In the genomic region with DNA sequence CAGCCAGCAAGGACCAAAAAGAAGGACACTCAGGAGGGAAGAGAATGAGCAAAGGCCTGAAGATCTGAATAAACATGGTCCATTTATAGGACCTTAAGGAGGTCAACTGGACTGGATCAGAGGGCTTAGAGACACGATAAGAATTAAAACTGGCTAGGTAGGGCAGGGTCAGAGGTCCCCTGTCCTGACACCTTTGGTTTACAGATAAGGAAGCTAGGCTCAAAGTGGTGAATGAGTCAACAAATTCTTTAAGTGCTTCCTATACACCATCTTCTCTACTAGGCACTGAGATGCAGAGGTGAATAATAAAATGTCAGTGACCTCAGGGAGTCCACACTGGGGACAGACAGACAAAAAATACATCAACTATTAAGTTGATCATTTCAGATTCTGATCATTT, we compare ENCODE assay signal across 11 cellular contexts.
DNase-seq lines count a peak whose midpoint lies in the region; ATAC-seq and TF ChIP-seq lines count a peak whose summit lies in the region.
"Had no signal": no experiment of that assay in that cellular context is flagged by ENCODE, and none has a peak within 500 bp of the region (broad histone marks: within the 10 kb centered on the region; RNA-seq: fewer than 3 reads in every experiment).

No MANE protein-coding gene starts in this region.

- H3K27ac Mint-ChIP-seq in CD4-positive, alpha-beta T cell = peak overlapping the region; percentile 91
- H3K27ac Mint-ChIP-seq in activated B cell treated with CpG ODN at 0.5 μM for 24 hours (peak overlapping the region; percentile 51), memory B cell (peak overlapping the region; percentile 64)

- no peak overlapping the region for H3K18ac ChIP-seq in neuronal stem cell (ENCODE audit: low read length)

- no peak overlapping the region for H2BK5ac ChIP-seq in neuronal stem cell (ENCODE audit: low read length)

- H3K4me1 Mint-ChIP-seq in CD4-positive, alpha-beta T cell (ENCODE audit: low read depth) = peaks cover 92% of the 10 kb centered on the region
- H3K4me1 Mint-ChIP-seq in activated B cell treated with CpG ODN at 0.5 μM for 24 hours (peaks cover 73% of the 10 kb centered on the region), memory B cell (peaks cover 49% of the 10 kb centered on the region)

- DNase-seq in CD4-positive, alpha-beta T cell = no peak
- no peak for DNase-seq in activated B cell treated with CpG ODN at 0.5 μM for 24 hours
- DNase-seq in memory B cell (ENCODE audit: low spot score in 2 of 2) = no peak
- DNase-seq in H4 (ENCODE audit: low spot score) = no peak
- no peak for DNase-seq in neuronal stem cell (ENCODE audit: low spot score)
- DNase-seq: activated naive CD4-positive, alpha-beta T cell treated with anti-CD3 and anti-CD28 coated beads, Interleukin-2, amount 10 ng/mL, durations not matched to agents 7 days and 5 days; left cardiac atrium; stimulated activated CD4-positive, alpha-beta T cell treated with anti-CD3 and anti-CD28 coated beads, Interleukin-12 subunit alpha, Interleukin-12 subunit beta, amount 100 ng/mL, for 4 hours had no signal

- intact Hi-C loops in CD4-positive, alpha-beta T cell (cut with DNase I, micrococcal nuclease) = no loop called here
- intact Hi-C loops in activated B cell treated with CpG ODN at 0.5 μM for 24 hours (cut with micrococcal nuclease) = no loop called here

- ATAC-seq in CD4-positive, alpha-beta T cell (ENCODE audit: poor library complexity) = no peak
- ATAC-seq in GM18868 (IDR thresholded peaks at IDR 0.05; ENCODE audit: unreplicated experiment) (peak; percentile 24), activated B cell treated with CpG ODN at 0.5 μM for 24 hours (ENCODE audit: low read depth) (no peak), memory B cell (ENCODE audit: low read depth) (no peak), HG03460 (IDR thresholded peaks at IDR 0.05; ENCODE audit: unreplicated experiment) (no peak)

- no peak overlapping the region for H2BK15ac ChIP-seq in neuronal stem cell (ENCODE audit: low read length)

- H3K23ac ChIP-seq in neuronal stem cell (ENCODE audit: low read depth, low read length, poor library complexity) = no peak overlapping the region

- H4K8ac ChIP-seq in neuronal stem cell (ENCODE audit: low read depth, low read length) = no peak overlapping the region

- CTCF ChIA-PET in CD4-positive, alpha-beta T cell (lab: Charles Lee) = no interaction called here
- CTCF ChIA-PET in activated B cell treated with CpG ODN at 0.5 μM for 24 hours (lab: Charles Lee) = interaction anchor here (1.1 kb wide), 1 partner anchor 182 kb away, joined by 3 read pairs; no protein-coding TSS in a partner anchor

- no peak overlapping the region for H3K4me3 ChIP-seq in neuronal stem cell (ENCODE audit: low read length in 2 of 2)
- H3K4me3 ChIP-seq: coronary artery had no signal

- no peak overlapping the region for H2AFZ ChIP-seq in neuronal stem cell (ENCODE audit: low read length)

- WGBS in neuronal stem cell (ENCODE audit: extremely low coverage in 2 of 2, insufficient read length in 2 of 2, insufficient replicate concordance in 1 of 2), 2 donors = no CpG with 5 or more reads among the region's 1 CpG

- no peak overlapping the region for H4K91ac ChIP-seq in neuronal stem cell (ENCODE audit: low read depth, low read length, poor library complexity)

- no peaks in the 10 kb centered on the region for H3K27me3 ChIP-seq in CD4-positive, alpha-beta T cell (ENCODE audit: control insufficient read depth, insufficient read depth, low read length)
- H3K27me3 ChIP-seq in neuronal stem cell (ENCODE audit: control insufficient read depth in 3 of 3, insufficient read depth in 3 of 3, low read depth in 1 of 3, low read length in 3 of 3) = no peaks in the 10 kb centered on the region

- H3K14ac ChIP-seq in neuronal stem cell (ENCODE audit: low read length) = no peak overlapping the region

- peaks cover 2% of the 10 kb centered on the region for H3K9me3 Mint-ChIP-seq in CD4-positive, alpha-beta T cell
- H3K9me3 Mint-ChIP-seq in activated B cell treated with CpG ODN at 0.5 μM for 24 hours (peaks cover 5% of the 10 kb centered on the region), memory B cell (peaks cover 1% of the 10 kb centered on the region)
- H3K9me3 Mint-ChIP-seq: activated naive CD4-positive, alpha-beta T cell treated with anti-CD3 and anti-CD28 coated beads, Interleukin-2, amount 10 ng/mL, durations not matched to agents 7 days and 5 days had no signal

- no peaks in the 10 kb centered on the region for H3K27me3 Mint-ChIP-seq in CD4-positive, alpha-beta T cell
- H3K27me3 Mint-ChIP-seq in activated B cell treated with CpG ODN at 0.5 μM for 24 hours (no peaks in the 10 kb centered on the region), memory B cell (no peaks in the 10 kb centered on the region)
- H3K27me3 Mint-ChIP-seq: activated naive CD4-positive, alpha-beta T cell treated with anti-CD3 and anti-CD28 coated beads, Interleukin-2, amount 10 ng/mL, durations not matched to agents 7 days and 5 days had no signal

- no peak for TF ChIP-seq CTCF in CD4-positive, alpha-beta T cell (IDR thresholded peaks at IDR 0.05)
- no peak for TF ChIP-seq CTCF in activated B cell treated with CpG ODN at 0.5 μM for 24 hours (IDR thresholded peaks at IDR 0.05)

- peak overlapping the region; percentile 8 for H3K4me3 Mint-ChIP-seq in CD4-positive, alpha-beta T cell
- H3K4me3 Mint-ChIP-seq in activated B cell treated with CpG ODN at 0.5 μM for 24 hours = no peak overlapping the region
- no peak overlapping the region for H3K4me3 Mint-ChIP-seq in memory B cell
- H3K4me3 Mint-ChIP-seq: activated naive CD4-positive, alpha-beta T cell treated with anti-CD3 and anti-CD28 coated beads, Interleukin-2, amount 10 ng/mL, durations not matched to agents 7 days and 5 days had no signal

- H3K9ac ChIP-seq in neuronal stem cell (ENCODE audit: low read depth, low read length, poor library complexity) = no peak overlapping the region

- POLR2A ChIA-PET in CD4-positive, alpha-beta T cell (lab: Charles Lee) = interaction anchor here (1.0 to 4.6 kb wide), 7 partner anchors 9 to 71 kb away, joined by 3 to 25 read pairs (median 6); no protein-coding TSS in a partner anchor
- POLR2A ChIA-PET in activated B cell treated with CpG ODN at 0.5 μM for 24 hours (lab: Charles Lee) = interaction anchor here (0.8 to 2.7 kb wide), 2 partner anchors 11 to 18 kb away, joined by 4 to 8 read pairs; no protein-coding TSS in a partner anchor

- no peaks in the 10 kb centered on the region for H3K79me1 ChIP-seq in neuronal stem cell (ENCODE audit: low read depth, low read length)

- no peaks in the 10 kb centered on the region for H3K4me1 ChIP-seq in neuronal stem cell (ENCODE audit: control insufficient read depth in 2 of 2, insufficient read depth in 1 of 2, low read depth in 1 of 2, low read length in 2 of 2)

- no peak overlapping the region for H3K4me2 ChIP-seq in neuronal stem cell (ENCODE audit: insufficient read depth, low read length, poor library complexity, severe bottlenecking)

- H3K4ac ChIP-seq in neuronal stem cell (ENCODE audit: low read length) = no peak overlapping the region

- H3K27ac ChIP-seq in CD4-positive, alpha-beta T cell (ENCODE audit: low read depth, low read length) = peak overlapping the region; percentile 5
- no peak overlapping the region for H3K27ac ChIP-seq in neuronal stem cell (replicated peaks; ENCODE audit: low read length)
- H3K27ac ChIP-seq: coronary artery had no signal

- no peak overlapping the region for H2BK12ac ChIP-seq in neuronal stem cell (ENCODE audit: low read length)

- H3K36me3 ChIP-seq in neuronal stem cell (replicated peaks in 1 of 2; ENCODE audit: control insufficient read depth in 2 of 2, insufficient read depth in 2 of 2, low read length in 2 of 2) = no peaks in the 10 kb centered on the region

- H3K36me3 Mint-ChIP-seq in CD4-positive, alpha-beta T cell (ENCODE audit: low read depth) = peaks cover 51% of the 10 kb centered on the region
- peaks cover 22% of the 10 kb centered on the region for H3K36me3 Mint-ChIP-seq in activated B cell treated with CpG ODN at 0.5 μM for 24 hours (ENCODE audit: low read depth)
- H3K36me3 Mint-ChIP-seq in memory B cell = peaks cover 29% of the 10 kb centered on the region

- H2BK120ac ChIP-seq in neuronal stem cell (ENCODE audit: low read depth, low read length) = no peak overlapping the region

- H2AK5ac ChIP-seq in neuronal stem cell (ENCODE audit: low read depth, low read length) = no peak overlapping the region

- H3K9me3 ChIP-seq in CD4-positive, alpha-beta T cell (ENCODE audit: control insufficient read depth, low read length) = no peaks in the 10 kb centered on the region
- no peaks in the 10 kb centered on the region for H3K9me3 ChIP-seq in neuronal stem cell (replicated peaks in 1 of 2; ENCODE audit: control insufficient read depth in 2 of 2, insufficient read depth in 1 of 2, low read depth in 1 of 2, low read length in 2 of 2)
